Comparison of ENCODE assay signal across 1 cellular context in the genomic region with DNA sequence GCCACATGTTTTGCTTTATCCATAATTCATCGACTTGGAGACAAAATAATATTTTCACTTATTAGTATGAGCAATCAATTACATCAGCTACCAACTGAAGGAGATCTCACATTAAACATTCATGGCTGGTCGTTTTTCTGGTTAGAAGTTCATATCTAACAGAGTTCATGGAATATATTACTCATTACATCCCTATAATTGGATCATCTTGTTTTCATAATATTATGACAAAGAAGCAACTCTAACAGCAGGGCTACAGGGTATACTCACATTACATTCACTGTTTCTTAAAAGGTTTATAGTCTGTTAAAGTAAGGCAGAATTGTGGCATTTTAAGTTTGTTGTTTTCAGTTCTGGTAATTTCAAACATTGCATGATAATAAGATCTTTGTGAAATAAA.
TF ChIP-seq lines count a peak whose summit lies in the region.

No MANE protein-coding gene starts in this region.

TF ChIP-seq in IMR-90, 13 proteins besides CTCF, POLR2A, EP300 and RAD21 (continued from another document):
- TF ChIP-seq, protein P1, sequence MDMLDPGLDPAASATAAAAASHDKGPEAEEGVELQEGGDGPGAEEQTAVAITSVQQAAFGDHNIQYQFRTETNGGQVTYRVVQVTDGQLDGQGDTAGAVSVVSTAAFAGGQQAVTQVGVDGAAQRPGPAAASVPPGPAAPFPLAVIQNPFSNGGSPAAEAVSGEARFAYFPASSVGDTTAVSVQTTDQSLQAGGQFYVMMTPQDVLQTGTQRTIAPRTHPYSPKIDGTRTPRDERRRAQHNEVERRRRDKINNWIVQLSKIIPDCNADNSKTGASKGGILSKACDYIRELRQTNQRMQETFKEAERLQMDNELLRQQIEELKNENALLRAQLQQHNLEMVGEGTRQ (IDR thresholded peaks at IDR 0.05; ENCODE audit: low read depth, low read length): no peak
- TF ChIP-seq RCOR1 (IDR thresholded peaks at IDR 0.05; ENCODE audit: insufficient replicate concordance, low read length) (no peak), MAFK (IDR thresholded peaks at IDR 0.05; ENCODE audit: low read depth, low read length) (no peak), SMC3 (IDR thresholded peaks at IDR 0.05; ENCODE audit: low read depth, low read length) (no peak), RFX5 (IDR thresholded peaks at IDR 0.05; ENCODE audit: low read depth, low read length) (no peak)
TF ChIP-seq in IMR-90: peak in this region for 0.
